ENCODE assay signal across 1 cellular context in the genomic region with DNA sequence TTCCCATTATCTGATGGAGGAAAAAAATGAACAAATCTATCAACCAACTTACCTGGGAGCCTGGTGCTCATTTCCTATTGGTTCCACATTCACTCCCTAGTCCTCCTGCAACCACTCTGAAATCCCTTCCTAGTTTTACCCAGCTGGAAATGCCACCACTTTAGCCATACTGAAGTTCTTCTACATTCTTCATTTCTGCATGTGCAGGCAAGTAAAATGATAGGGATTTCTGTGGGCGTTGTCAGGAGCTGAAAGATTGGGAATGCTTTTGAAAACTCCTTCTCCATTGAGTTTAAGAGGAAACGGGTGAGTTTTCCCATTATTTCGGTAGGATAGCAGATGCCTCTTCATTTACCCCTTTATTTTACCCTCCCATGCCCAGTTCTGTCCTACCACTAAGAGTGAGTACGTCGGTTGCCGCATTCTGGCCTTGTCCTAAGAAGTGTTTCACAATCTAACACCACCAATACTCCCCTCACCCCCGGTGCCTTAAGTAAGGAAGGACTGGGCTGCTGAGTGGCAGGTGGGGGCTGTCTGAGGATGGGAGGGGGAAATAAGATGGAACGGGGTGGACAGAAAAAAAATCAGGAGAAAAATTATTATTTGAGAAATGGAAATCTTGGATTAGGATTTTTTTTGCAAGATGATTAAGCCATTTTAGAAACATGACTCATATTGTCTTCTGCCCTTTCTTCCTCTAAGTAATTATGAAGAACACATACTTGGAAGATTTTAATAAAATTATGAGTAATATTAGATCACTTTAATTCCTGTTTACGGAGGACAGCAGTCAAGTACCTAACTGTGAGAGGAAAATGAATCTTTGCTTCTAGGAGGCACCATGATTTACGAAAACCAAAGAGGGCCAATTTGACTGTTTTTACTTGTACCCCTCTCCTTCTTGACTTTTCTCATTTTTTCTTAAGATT.
A peak's percentile ranks its signal among the peaks of the same experiment; 100 is the strongest.
TF ChIP-seq lines count a peak whose summit lies in the region.

No MANE protein-coding gene starts in this region.

TF ChIP-seq in endothelial cell of umbilical vein, 7 proteins besides CTCF, POLR2A, EP300 and RAD21:
- peak; percentile 93 for TF ChIP-seq FOS (IDR thresholded peaks at IDR 0.05; ENCODE audit: borderline replicate concordance, insufficient read depth, low read length)
- TF ChIP-seq GATA2 (IDR thresholded peaks at IDR 0.05; ENCODE audit: insufficient read depth, insufficient read length, low read depth, low read length) = peak; percentile 32
- TF ChIP-seq MAX (IDR thresholded peaks at IDR 0.05; ENCODE audit: insufficient read depth, insufficient read length) = no peak
- TF ChIP-seq JUN (IDR thresholded peaks at IDR 0.05; ENCODE audit: borderline replicate concordance, insufficient read depth, insufficient read length, low read depth) = peak; percentile 42
- no peak for TF ChIP-seq MYC (IDR thresholded peaks at IDR 0.05; ENCODE audit: low read depth, low read length)
- no peak for TF ChIP-seq POLR2AphosphoS5 (IDR thresholded peaks at IDR 0.05; ENCODE audit: insufficient read depth, low read depth, low read length)
- TF ChIP-seq EZH2 (IDR thresholded peaks at IDR 0.05; ENCODE audit: borderline replicate concordance, low read depth, low read length, severe bottlenecking) = no peak
